ENCODE assay signal across 8 cellular contexts in the genomic region with DNA sequence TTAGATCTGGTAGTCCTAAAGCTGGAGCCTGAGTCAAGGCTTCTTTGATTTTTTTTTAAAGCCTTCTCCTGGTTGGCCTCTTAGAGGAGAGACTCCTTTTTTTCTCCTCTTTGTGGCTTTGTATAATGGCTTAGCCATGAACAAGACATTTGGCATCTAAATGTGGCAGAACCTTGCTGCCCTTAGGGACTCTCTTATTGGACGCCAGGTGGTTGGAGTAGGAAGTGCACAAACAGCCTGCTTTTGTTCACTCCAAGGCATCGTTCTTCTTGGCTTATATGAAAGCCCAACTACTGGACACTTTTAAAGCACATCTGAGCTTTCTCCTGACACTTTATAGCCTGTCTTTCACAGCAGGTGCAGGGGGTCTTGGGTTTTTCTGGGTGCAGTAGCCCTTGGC. TPM values are rescaled to one million over a fixed set of nuclear protein-coding genes. Genes with fewer than 3 reads are reported as not detected.
A peak's percentile ranks its signal among the peaks of the same experiment; 100 is the strongest.
DNase-seq lines count a peak whose midpoint lies in the region; ATAC-seq and TF ChIP-seq lines count a peak whose summit lies in the region.

No MANE protein-coding gene starts in this region.

- TF ChIP-seq POLR2A in testis (IDR thresholded peaks at IDR 0.05) (no peak), vagina (IDR thresholded peaks at IDR 0.05) (no peak)

- H3K9me3 ChIP-seq in right cardiac atrium (ENCODE audit: control insufficient read depth, low read length) (peaks cover 2% of the 10 kb centered on the region), testis (no peaks in the 10 kb centered on the region), vagina (no peaks in the 10 kb centered on the region)

- H3K27ac ChIP-seq in VCaP (peak overlapping the region; percentile 80), right cardiac atrium (ENCODE audit: low read length) (no peak overlapping the region), testis (no peak overlapping the region), vagina (no peak overlapping the region)

- H3K36me3 ChIP-seq in testis (ENCODE audit: low read depth, missing control alignments) (no peaks in the 10 kb centered on the region), vagina (no peaks in the 10 kb centered on the region)

- H3K27me3 ChIP-seq in right cardiac atrium (ENCODE audit: control insufficient read depth, insufficient read depth) (no peaks in the 10 kb centered on the region), testis (no peaks in the 10 kb centered on the region), vagina (no peaks in the 10 kb centered on the region)

- WGBS in right cardiac atrium = 23% methylated on average over 2 of the region's 2 CpGs
- WGBS in testis, 2 donors = 36 to 44% methylated on average over 2 of the region's 2 CpGs

- intact Hi-C loops in right cardiac atrium (cut with DNase I) = no loop called here
- intact Hi-C loops in testis (cut with DNase I; ENCODE audit: low total_unique reads) = no loop called here
- intact Hi-C loops in vagina (cut with DNase I) = no loop called here
- intact Hi-C loops in posterior vena cava (cut with DNase I) = no loop called here

- no peak overlapping the region for H3K4me3 ChIP-seq in right cardiac atrium (ENCODE audit: low read length)
- H3K4me3 ChIP-seq in testis = no peak overlapping the region
- peak overlapping the region in 1 of 2 donors; percentile 51 for H3K4me3 ChIP-seq in vagina

- TF ChIP-seq CTCF in VCaP (conservative IDR thresholded peaks at IDR 0.05) (no peak; the same call in 1 of the 2 replicates), testis (IDR thresholded peaks at IDR 0.05) (peak in 2 of 3 experiments; percentile 7 to 35), vagina (IDR thresholded peaks at IDR 0.05) (no peak)

- H3K4me1 ChIP-seq in right cardiac atrium (ENCODE audit: control insufficient read depth, insufficient read depth, low read length) (no peaks in the 10 kb centered on the region), testis (no peaks in the 10 kb centered on the region), vagina (peaks cover 23% of the 10 kb centered on the region)

- ATAC-seq in HG03378 (IDR thresholded peaks at IDR 0.05; ENCODE audit: unreplicated experiment) (peak; percentile 65), right cardiac atrium (peak; percentile 46 to 54)

- DNase-seq in NOMO-1 treated with DMSO at 0.1 percent for 48 hours (lab: John Stamatoyannopoulos, UW; ENCODE audit: unreplicated experiment) (peak; percentile 29), NOMO-1 treated with dmso at 0.1 percent for 144 hours (lab: John Stamatoyannopoulos, UW; ENCODE audit: unreplicated experiment) (no peak), right cardiac atrium (no peak), testis (no peak), vagina (ENCODE audit: extremely low spot score in 2 of 2) (no peak), posterior vena cava (ENCODE audit: low spot score) (no peak)

RNA-seq across cellular contexts. Expression of a gene that starts 25.0 kb away (rescaled TPM):
- total RNA-seq in right cardiac atrium (not detected), testis (10 to 100 TPM; 67.0 to 92.2 TPM), vagina (not detected), posterior vena cava (not detected)
- polyA plus RNA-seq in right cardiac atrium (not detected), testis (ENCODE audit: insufficient read depth, low read depth, low replicate concordance) (286 TPM)

Comparison
In these comparisons a context has a peak if more than half of its experiments do, and no peak if none do; other contexts are left out.
1. CTCF ChIP-seq: peak in testis (2 of 3); none in VCaP (single experiment) and vagina (0 of 3).
2. RNA of a gene that starts 25.0 kb away (total RNA-seq): 67.0 to 92.2 TPM in testis; not detected in right cardiac atrium, not detected in vagina (single experiment) and not detected in posterior vena cava; every median in the first group is over 10 times any median in the second.